15 cellular contexts compared by ENCODE assay signal in genomic region chr1:42290130-42290529, GRCh38. TPM values are rescaled to one million over a fixed set of nuclear protein-coding genes. Genes with fewer than 3 reads are reported as not detected.
DNase-seq lines count a peak whose midpoint lies in the region; ATAC-seq and TF ChIP-seq lines count a peak whose summit lies in the region.
"Had no signal": no experiment of that assay in that cellular context is flagged by ENCODE, and none has a peak within 500 bp of the region (broad histone marks: within the 10 kb centered on the region; RNA-seq: fewer than 3 reads in every experiment).

No MANE protein-coding gene starts in this region.

- 71 to 74% methylated on average over 2 of the region's 2 CpGs for WGBS in GM23248 (ENCODE audit: low coverage in 1 of 2, low lambda C conversion rate in 2 of 2, missing lambda C conversion rate in 2 of 2), 2 experiments
- WGBS in esophagus squamous epithelium, 2 donors, result 53 to 66% methylated on average over 2 of the region's 2 CpGs

- TF ChIP-seq CTCF in RWPE2 (IDR thresholded peaks at IDR 0.05; ENCODE audit: poor library complexity, severe bottlenecking), result no peak
- TF ChIP-seq CTCF in esophagus squamous epithelium (IDR thresholded peaks at IDR 0.05), result no peak

- no peaks in the 10 kb centered on the region for H3K27me3 ChIP-seq in GM23248 (replicated peaks; ENCODE audit: insufficient read depth)
- H3K27me3 ChIP-seq in RWPE2 (ENCODE audit: insufficient read depth, poor library complexity, severe bottlenecking), result no peaks in the 10 kb centered on the region
- H3K27me3 ChIP-seq in esophagus squamous epithelium, result no peaks in the 10 kb centered on the region

- no peak overlapping the region for H2AFZ ChIP-seq in GM23248

- in situ Hi-C loops in Caki2 (cut with HindIII; ENCODE audit: low pct_unique_long_range_greater_than_20kb, low sequenced_read_pairs) (no loop called here), GM23248 (cut with MboI) (no loop called here)

- H3K27ac ChIP-seq in GM23248, result no peak overlapping the region
- no peak overlapping the region for H3K27ac ChIP-seq in RWPE2 (ENCODE audit: poor library complexity, severe bottlenecking)
- no peak overlapping the region for H3K27ac ChIP-seq in esophagus squamous epithelium

- H4K20me1 ChIP-seq in GM23248 (ENCODE audit: insufficient read depth), result no peaks in the 10 kb centered on the region

- H3K79me2 ChIP-seq in GM23248 (ENCODE audit: insufficient read depth), result peaks cover 99% of the 10 kb centered on the region

- intact Hi-C loops in esophagus squamous epithelium (cut with DNase I), result no loop called here

- no peak for TF ChIP-seq POLR2A in esophagus squamous epithelium (IDR thresholded peaks at IDR 0.05)

- 0 out of 3 replicates have a peak, but pooled peaks have one; percentile 49 for ATAC-seq in RWPE2 (ENCODE audit: low read depth)
- ATAC-seq: Panc1 had no signal

- DNase-seq in Caki2 (ENCODE audit: low read depth) (peak; percentile 18), GM23248 (peak; percentile 24), RWPE2 (ENCODE audit: low spot score) (no peak), kidney tubule cell (ENCODE audit: low spot score) (peak; percentile 36), T-helper 2 cell (no peak), HEK293T (ENCODE audit: extremely low spot score) (no peak), esophagus squamous epithelium (lab: John Stamatoyannopoulos, UW) (no peak)
- DNase-seq: CD4-positive, CD25-positive, alpha-beta regulatory T cell; H9; NCI-H1436 treated with DMSO at 0.1 percent for 48 hours; NCI-H2081 treated with DMSO at 0.1 percent for 48 hours; NCI-H2227 treated with DMSO at 0.1 percent for 48 hours; NCI-H526; SIG-M5 had no signal

- H3K9ac ChIP-seq in GM23248, result no peak overlapping the region

- no peaks in the 10 kb centered on the region for H3K9me2 ChIP-seq in GM23248 (ENCODE audit: insufficient read depth)

- POLR2A ChIA-PET in HEK293T (lab: Yijun Ruan, JAX), result no interaction called here

- H3K9me3 ChIP-seq in GM23248 (ENCODE audit: low read depth) (no peaks in the 10 kb centered on the region), RWPE2 (ENCODE audit: severe bottlenecking) (no peaks in the 10 kb centered on the region), esophagus squamous epithelium (no peaks in the 10 kb centered on the region)

- no peak overlapping the region for H3K4me3 ChIP-seq in GM23248
- no peak overlapping the region for H3K4me3 ChIP-seq in RWPE2 (ENCODE audit: severe bottlenecking)
- H3K4me3 ChIP-seq in esophagus squamous epithelium, result no peak overlapping the region

- CTCF ChIA-PET in HEK293T (lab: Yijun Ruan, JAX), result no interaction called here

- no peak overlapping the region for H3K4me2 ChIP-seq in GM23248 (ENCODE audit: unreplicated experiment)

- peaks cover 9% of the 10 kb centered on the region; the same call in 1 of the 2 replicates for H3K4me1 ChIP-seq in GM23248 (ENCODE audit: insufficient read depth)
- H3K4me1 ChIP-seq in RWPE2 (ENCODE audit: insufficient read depth, poor library complexity, severe bottlenecking), result no peaks in the 10 kb centered on the region
- H3K4me1 ChIP-seq in esophagus squamous epithelium, result no peaks in the 10 kb centered on the region

- H3F3A ChIP-seq in GM23248 (ENCODE audit: insufficient read depth), result no peaks in the 10 kb centered on the region; the same call in 1 of the 2 replicates

- 0 out of 2 replicates have a peak, but pooled peaks cover 4% of the 10 kb centered on the region for H3K36me3 ChIP-seq in GM23248 (ENCODE audit: low read depth)
- peaks cover 6% of the 10 kb centered on the region; the same call in 1 of the 2 replicates for H3K36me3 ChIP-seq in RWPE2 (ENCODE audit: low read depth)
- no peaks in the 10 kb centered on the region for H3K36me3 ChIP-seq in esophagus squamous epithelium

TF ChIP-seq in HEK293T, 16 proteins besides CTCF, POLR2A, EP300 and RAD21:
- no peak for TF ChIP-seq SUZ12 (IDR thresholded peaks at IDR 0.05)

RNA-seq across cellular contexts. Expression of gene FOXJ3, which starts 44.9 kb away (rescaled TPM):
- 17.0 and 22.6 TPM in 2 replicates for total RNA-seq in Caki2 (2014; rRNA removed; shearing (Covaris generic); ENCODE audit: low replicate concordance)
- total RNA-seq in GM23248 (2014; rRNA removed; shearing (Covaris generic)), result 23.1 and 23.6 TPM in 2 replicates
- polyA plus RNA-seq in GM23248 (2016; fragmentation: Nextera tagmentation; extraction: Ambion mirVana), result 15.9 and 16.3 TPM in 2 replicates
- 10 to 100 TPM; 18.7 to 36.6 (median 27.5) TPM for total RNA-seq in esophagus squamous epithelium

Comparison
In these comparisons a context has a peak if more than half of its experiments do, and no peak if none do; other contexts are left out.
1. DNase-seq: peak in Caki2 (single experiment), GM23248 (single experiment) and kidney tubule cell (single experiment); none in RWPE2 (single experiment), T-helper 2 cell (0 of 5), HEK293T (single experiment) and esophagus squamous epithelium (single experiment).